In genomic region chr6:13142611-13143010, GRCh38 we compare ENCODE assay signal across 19 cellular contexts.
"Had no signal": no experiment of that assay in that cellular context is flagged by ENCODE, and none has a peak within 500 bp of the region (broad histone marks: within the 10 kb centered on the region; RNA-seq: fewer than 3 reads in every experiment).

No MANE protein-coding gene starts in this region.

- H3K27ac ChIP-seq: coronary artery, esophagus muscularis mucosa, gastrocnemius medialis, heart right ventricle, left lung, lower lobe of right lung had no signal

- H3K36me3 ChIP-seq: esophagus muscularis mucosa, gastrocnemius medialis, heart right ventricle, left lung, lower lobe of right lung had no signal

- H3K4me3 ChIP-seq: coronary artery, dorsolateral prefrontal cortex, esophagus muscularis mucosa, gastrocnemius medialis, heart right ventricle, left lung, lower lobe of right lung, mucosa of descending colon had no signal

- ATAC-seq: gastrocnemius medialis, heart right ventricle, left cardiac atrium, left lung, left ventricle myocardium superior, lower lobe of right lung, mucosa of descending colon had no signal

- DNase-seq: dermis blood vessel endothelial cell; dorsolateral prefrontal cortex; effector CD4-positive, alpha-beta T cell; effector memory CD4-positive, alpha-beta T cell; foreskin melanocyte; gastrocnemius medialis; glutamatergic neuron; head of caudate nucleus; heart right ventricle; hippocampal formation; left cardiac atrium; left lung; left ventricle myocardium superior; lower lobe of right lung; mesenchymal stem cell; mucosa of descending colon; naive B cell had no signal

- H3K9me3 ChIP-seq: esophagus muscularis mucosa, gastrocnemius medialis, heart right ventricle, left lung, lower lobe of right lung, mucosa of descending colon had no signal

- H3K27me3 ChIP-seq: dorsolateral prefrontal cortex, esophagus muscularis mucosa, gastrocnemius medialis, heart right ventricle, left lung had no signal

- H3K4me1 ChIP-seq: esophagus muscularis mucosa, gastrocnemius medialis, left lung, lower lobe of right lung had no signal
